8 cellular contexts compared by ENCODE assay signal in genomic region chr14:65961004-65961403, GRCh38.
DNase-seq lines count a peak whose midpoint lies in the region; ATAC-seq and TF ChIP-seq lines count a peak whose summit lies in the region.

No MANE protein-coding gene starts in this region.

- H3K9me3 Mint-ChIP-seq in activated CD8-positive, alpha-beta memory T cell treated with anti-CD3 and anti-CD28 coated beads, Interleukin-2, amount 10 ng/mL, durations not matched to agents 7 days and 5 days (ENCODE audit: low read depth): no peaks in the 10 kb centered on the region

- ATAC-seq in GM21717 (IDR thresholded peaks at IDR 0.05; ENCODE audit: unreplicated experiment): peak; percentile 63
- ATAC-seq in activated CD8-positive, alpha-beta memory T cell treated with anti-CD3 and anti-CD28 coated beads, Interleukin-2, amount 10 ng/mL, durations not matched to agents 7 days and 5 days: peak; percentile 85
- no peak for ATAC-seq in omental fat pad (ENCODE audit: low FRiP score)

- no peak overlapping the region for H2AFZ ChIP-seq in fibroblast of lung (ENCODE audit: low read length)

- peak; percentile 59 for DNase-seq in CD1c-positive myeloid dendritic cell (ENCODE audit: extremely low spot score)
- peak; percentile 12 for DNase-seq in NCI-H460 (ENCODE audit: extremely low read depth, low read depth)
- peak; percentile 79 for DNase-seq in activated CD8-positive, alpha-beta memory T cell treated with anti-CD3 and anti-CD28 coated beads, Interleukin-2, amount 10 ng/mL, durations not matched to agents 7 days and 5 days
- peak; percentile 7 to 11 for DNase-seq in fibroblast of lung (ENCODE audit: low read depth in 2 of 2)
- DNase-seq in pons (ENCODE audit: low spot score): peak; percentile 45
- no peak for DNase-seq in midbrain (lab: John Stamatoyannopoulos, UW)
- no peak for DNase-seq in omental fat pad (ENCODE audit: low spot score)

- CTCF ChIA-PET in activated CD8-positive, alpha-beta memory T cell treated with anti-CD3 and anti-CD28 coated beads, Interleukin-2, amount 10 ng/mL, durations not matched to agents 7 days and 5 days (lab: Charles Lee): interaction anchor here (0.7 to 6.3 kb wide), 25 partner anchors 11 to 797 kb away, joined by 3 to 62 read pairs (median 4); partner anchors contain the start of gene FUT8

- no peaks in the 10 kb centered on the region for H3K79me2 ChIP-seq in fibroblast of lung (ENCODE audit: control insufficient read depth, insufficient read depth, low read length)

- H3K27ac ChIP-seq in fibroblast of lung (ENCODE audit: insufficient read depth, low read length): no peak overlapping the region

- no peak overlapping the region for H3K9ac ChIP-seq in fibroblast of lung (ENCODE audit: insufficient read depth, low read length)

- H3K36me3 Mint-ChIP-seq in activated CD8-positive, alpha-beta memory T cell treated with anti-CD3 and anti-CD28 coated beads, Interleukin-2, amount 10 ng/mL, durations not matched to agents 7 days and 5 days: no peaks in the 10 kb centered on the region

- H3K27me3 ChIP-seq in fibroblast of lung (ENCODE audit: control insufficient read depth, insufficient read depth, low read length): no peaks in the 10 kb centered on the region

- H3K4me1 ChIP-seq in fibroblast of lung (ENCODE audit: control insufficient read depth, extremely low read depth, insufficient read depth, low read length): no peaks in the 10 kb centered on the region

- peaks cover 19% of the 10 kb centered on the region for H3K27me3 Mint-ChIP-seq in activated CD8-positive, alpha-beta memory T cell treated with anti-CD3 and anti-CD28 coated beads, Interleukin-2, amount 10 ng/mL, durations not matched to agents 7 days and 5 days

- H3K4me3 Mint-ChIP-seq in activated CD8-positive, alpha-beta memory T cell treated with anti-CD3 and anti-CD28 coated beads, Interleukin-2, amount 10 ng/mL, durations not matched to agents 7 days and 5 days: no peak overlapping the region

- peak overlapping the region; percentile 25 for H3K27ac Mint-ChIP-seq in activated CD8-positive, alpha-beta memory T cell treated with anti-CD3 and anti-CD28 coated beads, Interleukin-2, amount 10 ng/mL, durations not matched to agents 7 days and 5 days

- no peak overlapping the region for H3K4me3 ChIP-seq in fibroblast of lung (replicated peaks in 1 of 4; ENCODE audit: control extremely low read depth in 1 of 4, insufficient read depth in 1 of 4, low read depth in 3 of 4, low read length in 4 of 4)

- peaks cover 26% of the 10 kb centered on the region for H3K4me1 Mint-ChIP-seq in activated CD8-positive, alpha-beta memory T cell treated with anti-CD3 and anti-CD28 coated beads, Interleukin-2, amount 10 ng/mL, durations not matched to agents 7 days and 5 days

- H3K4me2 ChIP-seq in fibroblast of lung (ENCODE audit: extremely low read depth, insufficient read depth, low read length): no peak overlapping the region

- H3K36me3 ChIP-seq in fibroblast of lung (ENCODE audit: control insufficient read depth, insufficient read depth, low read length): no peaks in the 10 kb centered on the region

- H3K9me3 ChIP-seq in fibroblast of lung (ENCODE audit: control insufficient read depth, insufficient read depth, low read depth, low read length): no peaks in the 10 kb centered on the region

- TF ChIP-seq CTCF in fibroblast of lung (conservative IDR thresholded peaks at IDR 0.05 in 1 of 2, IDR thresholded peaks at IDR 0.05 in 1 of 2; ENCODE audit: low read depth in 1 of 2, low read length in 2 of 2) (peak; percentile 39 to 44), omental fat pad (IDR thresholded peaks at IDR 0.05) (no peak)

- H4K20me1 ChIP-seq in fibroblast of lung (ENCODE audit: control insufficient read depth, extremely low read depth, insufficient read depth, low read length): no peaks in the 10 kb centered on the region

Comparison
In these comparisons a context has a peak if more than half of its experiments do, and no peak if none do; other contexts are left out.
1. DNase-seq: peak in CD1c-positive myeloid dendritic cell (single experiment), NCI-H460 (single experiment), activated CD8-positive, alpha-beta memory T cell treated with anti-CD3 and anti-CD28 coated beads, Interleukin-2, amount 10 ng/mL, durations not matched to agents 7 days and 5 days (single experiment), fibroblast of lung (2 of 2) and pons (single experiment); none in midbrain (single experiment) and omental fat pad (single experiment).
2. CTCF ChIP-seq: peak in fibroblast of lung (2 of 2); none in omental fat pad (0 of 3).